8 cellular contexts compared by ENCODE assay signal in the genomic region with DNA sequence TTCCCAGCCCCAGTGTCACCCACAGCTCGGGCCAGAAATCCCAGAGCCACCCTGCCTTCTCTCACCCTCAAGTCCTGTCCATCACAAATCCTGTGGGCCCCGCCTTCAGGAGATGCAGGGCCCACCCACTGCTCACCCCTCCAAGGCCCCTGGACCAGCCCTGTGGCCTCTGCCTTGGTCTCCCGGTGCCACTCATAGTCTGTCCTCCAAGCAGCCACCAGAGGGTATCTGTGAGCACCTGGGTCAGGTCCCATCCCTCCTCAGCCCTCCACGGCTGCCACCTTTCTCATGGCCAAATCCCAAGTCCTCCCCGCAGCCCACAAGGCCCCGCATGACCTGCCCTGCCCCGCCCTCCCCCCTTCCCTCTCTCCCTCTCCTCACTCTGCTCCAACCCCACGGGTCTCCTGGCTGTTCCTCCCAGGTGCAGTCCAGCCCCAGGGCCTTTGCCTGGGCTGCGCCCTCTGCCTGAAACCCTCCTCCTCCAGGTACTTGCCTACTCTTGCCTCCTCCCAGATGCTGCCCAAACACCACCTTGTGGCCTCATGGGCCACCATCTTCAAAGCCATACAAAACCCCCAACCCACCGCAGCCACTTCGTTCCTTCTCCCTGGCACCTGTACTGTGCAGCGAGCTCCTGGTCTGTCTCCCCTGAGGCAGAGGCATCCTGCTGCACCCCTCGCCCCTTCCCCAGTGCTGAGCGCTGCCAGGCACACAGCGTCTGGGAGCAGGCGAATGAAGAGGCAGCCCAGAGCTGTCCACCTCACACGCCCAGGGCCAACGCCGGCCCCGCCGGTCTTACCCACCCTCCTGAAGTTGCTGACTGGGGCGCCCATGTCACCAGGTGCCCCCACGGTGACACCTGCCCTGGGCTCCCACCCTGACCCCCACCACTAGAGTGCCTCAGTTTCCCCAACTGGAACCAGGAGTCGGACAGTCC. TPM values are rescaled to one million over a fixed set of nuclear protein-coding genes. Genes with fewer than 3 reads are reported as not detected.
DNase-seq lines count a peak whose midpoint lies in the region; ATAC-seq and FAIRE-seq lines count a peak whose summit lies in the region.

No MANE protein-coding gene starts in this region.

- peak overlapping the region; percentile 56 for H3K27ac ChIP-seq in thymus (ENCODE audit: low read depth)

- H3K27me3 ChIP-seq in thymus (ENCODE audit: control insufficient read depth, insufficient read depth), result no peaks in the 10 kb centered on the region

- no peak overlapping the region for H3K4me3 Mint-ChIP-seq in activated T-cell treated with anti-CD3 and anti-CD28 coated beads, Interleukin-2, amount 50 U/mL, for 4 hours

- H3K27me3 Mint-ChIP-seq in activated T-cell treated with anti-CD3 and anti-CD28 coated beads, Interleukin-2, amount 50 U/mL, for 4 hours (ENCODE audit: low read depth), result no peaks in the 10 kb centered on the region

- DNase-seq in DMS 273 treated with DMSO at 0.1 percent for 48 hours (lab: John Stamatoyannopoulos, UW), result peak; percentile 13
- DNase-seq in HTR-8/SVneo (ENCODE audit: insufficient read length, low spot score), result peak; percentile 41
- no peak for DNase-seq in activated T-cell treated with anti-CD3 and anti-CD28 coated beads, Interleukin-2, amount 50 U/mL, for 4 hours
- peak; percentile 67 for DNase-seq in hepatic stellate cell (ENCODE audit: low spot score)
- DNase-seq in NCI-H1048 (lab: John Stamatoyannopoulos, UW), result no peak

- peaks cover 95% of the 10 kb centered on the region for H3K36me3 ChIP-seq in thymus (ENCODE audit: control insufficient read depth, insufficient read depth)

- H3K9me3 ChIP-seq in thymus (ENCODE audit: control insufficient read depth), result no peaks in the 10 kb centered on the region

- no peak for FAIRE-seq in HTR-8/SVneo (lab: Jason Lieb, UNC)

- no peaks in the 10 kb centered on the region for H3K9me3 Mint-ChIP-seq in activated T-cell treated with anti-CD3 and anti-CD28 coated beads, Interleukin-2, amount 50 U/mL, for 4 hours

- ATAC-seq in activated T-cell treated with anti-CD3 and anti-CD28 coated beads, Interleukin-2, amount 50 U/mL, for 4 hours, result peak; percentile 50 to 55
- ATAC-seq in GM18519 (IDR thresholded peaks at IDR 0.05; ENCODE audit: low FRiP score, unreplicated experiment) (no peak), GM18517 (IDR thresholded peaks at IDR 0.05; ENCODE audit: unreplicated experiment) (no peak)

- H3K36me3 Mint-ChIP-seq in activated T-cell treated with anti-CD3 and anti-CD28 coated beads, Interleukin-2, amount 50 U/mL, for 4 hours (ENCODE audit: insufficient read depth), result peaks cover 19% of the 10 kb centered on the region

- H3K4me1 Mint-ChIP-seq in activated T-cell treated with anti-CD3 and anti-CD28 coated beads, Interleukin-2, amount 50 U/mL, for 4 hours (ENCODE audit: low read depth), result peaks cover 12% of the 10 kb centered on the region

- 95% methylated on average over 24 of the region's 24 CpGs for WGBS in thymus

- H3K4me3 ChIP-seq in thymus (ENCODE audit: low read length), result no peak overlapping the region

- H3K4me1 ChIP-seq in thymus (ENCODE audit: control insufficient read depth, insufficient read depth, low read length), result no peaks in the 10 kb centered on the region

RNA-seq across cellular contexts. Expression of gene UQCR11, which starts 13.2 kb away (rescaled TPM):
- 100 to 1,000 TPM; 226 to 252 (median 250) TPM for total RNA-seq in activated T-cell treated with anti-CD3 and anti-CD28 coated beads, Interleukin-2, amount 50 U/mL, for 4 hours
- 108 TPM for polyA plus RNA-seq in thymus

RNA-seq across cellular contexts. Expression of gene MBD3, which starts 25.8 kb away (rescaled TPM):
- 100 to 1,000 TPM; 153 to 180 (median 163) TPM for total RNA-seq in activated T-cell treated with anti-CD3 and anti-CD28 coated beads, Interleukin-2, amount 50 U/mL, for 4 hours
- 99.9 TPM for polyA plus RNA-seq in thymus

RNA-seq across cellular contexts. Expression of gene TCF3, which starts 34.0 kb away (rescaled TPM):
- 100 to 1,000 TPM; 144 to 184 (median 153) TPM for total RNA-seq in activated T-cell treated with anti-CD3 and anti-CD28 coated beads, Interleukin-2, amount 50 U/mL, for 4 hours
- 81.2 TPM for polyA plus RNA-seq in thymus

RNA-seq across cellular contexts. Expression of gene MEX3D, which starts 50.3 kb away (rescaled TPM):
- total RNA-seq in activated T-cell treated with anti-CD3 and anti-CD28 coated beads, Interleukin-2, amount 50 U/mL, for 4 hours, result 10 to 100 TPM; 12.5 to 17.0 (median 12.6) TPM
- 5.4 TPM for polyA plus RNA-seq in thymus

Comparison
In these comparisons a context has a peak if more than half of its experiments do, and no peak if none do; other contexts are left out.
1. DNase-seq: peak in DMS 273 treated with DMSO at 0.1 percent for 48 hours (single experiment), HTR-8/SVneo (single experiment) and hepatic stellate cell (single experiment); none in activated T-cell treated with anti-CD3 and anti-CD28 coated beads, Interleukin-2, amount 50 U/mL, for 4 hours (single experiment) and NCI-H1048 (single experiment).
2. ATAC-seq: peak in activated T-cell treated with anti-CD3 and anti-CD28 coated beads, Interleukin-2, amount 50 U/mL, for 4 hours (2 of 2); none in GM18519 (single experiment) and GM18517 (single experiment).